18 cellular contexts compared by ENCODE assay signal in genomic region chr3:71708478-71709098, GRCh38. TPM values are rescaled to one million over a fixed set of nuclear protein-coding genes. Genes with fewer than 3 reads are reported as not detected.
A peak's percentile ranks its signal among the peaks of the same experiment; 100 is the strongest.
DNase-seq lines count a peak whose midpoint lies in the region; ATAC-seq lines count a peak whose summit lies in the region.
"Had no signal": no experiment of that assay in that cellular context is flagged by ENCODE, and none has a peak within 500 bp of the region (broad histone marks: within the 10 kb centered on the region; RNA-seq: fewer than 3 reads in every experiment).

No MANE protein-coding gene starts in this region.

- ATAC-seq in GM18519 (IDR thresholded peaks at IDR 0.05; ENCODE audit: low FRiP score, unreplicated experiment) (no peak), HG03521 (IDR thresholded peaks at IDR 0.05; ENCODE audit: unreplicated experiment) (no peak), HG03159 (IDR thresholded peaks at IDR 0.05; ENCODE audit: unreplicated experiment) (no peak), HG02588 (IDR thresholded peaks at IDR 0.05; ENCODE audit: unreplicated experiment) (no peak)
- ATAC-seq: WTC11 had no signal

- H3K4me3 ChIP-seq in CD4-positive, alpha-beta memory T cell (ENCODE audit: low read length in 2 of 2): no peak overlapping the region
- H3K4me3 ChIP-seq: MG63, suprapubic skin had no signal

- no peaks in the 10 kb centered on the region for H3K27me3 Mint-ChIP-seq in CD4-positive, alpha-beta memory T cell
- H3K27me3 Mint-ChIP-seq: activated CD4-positive, alpha-beta memory T cell treated with anti-CD3 and anti-CD28 coated beads, Interleukin-2, amount 10 ng/mL, durations not matched to agents 7 days and 5 days; naive B cell had no signal

- no peak overlapping the region for H3K4me3 Mint-ChIP-seq in CD4-positive, alpha-beta memory T cell
- H3K4me3 Mint-ChIP-seq: activated CD4-positive, alpha-beta memory T cell treated with anti-CD3 and anti-CD28 coated beads, Interleukin-2, amount 10 ng/mL, durations not matched to agents 7 days and 5 days; naive B cell; WTC11 had no signal

- H3K27me3 ChIP-seq in CD4-positive, alpha-beta memory T cell (ENCODE audit: insufficient read depth, low read length): no peaks in the 10 kb centered on the region
- H3K27me3 ChIP-seq in layer of hippocampus (ENCODE audit: control insufficient read depth, insufficient read depth, low read length): no peaks in the 10 kb centered on the region
- H3K27me3 ChIP-seq: MG63, suprapubic skin had no signal

- peaks cover 67 to 92% (median 74%) of the 10 kb centered on the region in 4 donors for H3K4me1 Mint-ChIP-seq in CD4-positive, alpha-beta memory T cell
- H3K4me1 Mint-ChIP-seq: naive B cell had no signal

- H3K9me3 ChIP-seq in CD4-positive, alpha-beta memory T cell (ENCODE audit: control insufficient read depth in 1 of 2, low read length in 2 of 2): no peaks in the 10 kb centered on the region
- H3K9me3 ChIP-seq: MG63, suprapubic skin had no signal

- H3K4me1 ChIP-seq in CD4-positive, alpha-beta memory T cell (ENCODE audit: insufficient read depth, low read length): peaks cover 87% of the 10 kb centered on the region

- peaks cover 33 to 69% of the 10 kb centered on the region in 2 donors for H3K36me3 Mint-ChIP-seq in CD4-positive, alpha-beta memory T cell
- H3K36me3 Mint-ChIP-seq: WTC11 had no signal

- intact Hi-C loops in CD4-positive, alpha-beta memory T cell (cut with micrococcal nuclease): no loop called here
- intact Hi-C loops in posterior cingulate gyrus (cut with DNase I): no loop called here

- H3K9me3 Mint-ChIP-seq in CD4-positive, alpha-beta memory T cell: no peaks in the 10 kb centered on the region
- H3K9me3 Mint-ChIP-seq: activated CD4-positive, alpha-beta memory T cell treated with anti-CD3 and anti-CD28 coated beads, Interleukin-2, amount 10 ng/mL, durations not matched to agents 7 days and 5 days; naive B cell; WTC11 had no signal

- POLR2A ChIA-PET in CD4-positive, alpha-beta memory T cell (lab: Charles Lee; ENCODE audit: partially characterized antibody): no interaction called here

- peak overlapping the region in 4 of 7 donors; percentile 30 to 72 (median 43) for H3K27ac Mint-ChIP-seq in CD4-positive, alpha-beta memory T cell
- H3K27ac Mint-ChIP-seq: activated CD4-positive, alpha-beta memory T cell treated with anti-CD3 and anti-CD28 coated beads, Interleukin-2, amount 10 ng/mL, durations not matched to agents 7 days and 5 days; naive B cell; WTC11 had no signal

- H3K27ac ChIP-seq in CD4-positive, alpha-beta memory T cell (ENCODE audit: low read depth, low read length): no peak overlapping the region
- H3K27ac ChIP-seq in layer of hippocampus (ENCODE audit: low read depth, low read length): peak overlapping the region; percentile 74
- H3K27ac ChIP-seq: suprapubic skin had no signal

- peaks cover 32% of the 10 kb centered on the region for H3K36me3 ChIP-seq in CD4-positive, alpha-beta memory T cell (ENCODE audit: insufficient read depth, low read length)
- H3K36me3 ChIP-seq: MG63 had no signal

- CTCF ChIA-PET in CD4-positive, alpha-beta memory T cell (lab: Charles Lee; ENCODE audit: partially characterized antibody): interaction anchor here (0.7 to 4.4 kb wide), 5 partner anchors 14 to 446 kb away, joined by 3 to 65 read pairs (median 4); no protein-coding TSS in a partner anchor

- no peak for DNase-seq in CD4-positive, alpha-beta memory T cell
- peak; percentile 52 for DNase-seq in amniotic epithelial cell (ENCODE audit: low read depth)
- DNase-seq in posterior cingulate gyrus: peak in 7 of 10 donors; percentile 19 to 91 (median 45)
- DNase-seq: activated CD4-positive, alpha-beta memory T cell treated with anti-CD3 and anti-CD28 coated beads, Interleukin-2, amount 10 ng/mL, durations not matched to agents 7 days and 5 days; MG63; naive B cell; NCI-H1930; SHP77; stimulated activated CD4-positive, alpha-beta T cell treated with anti-CD3 and anti-CD28 coated beads, Interleukin-2, amount 100 ng/mL, for 24 hours had no signal

RNA-seq across cellular contexts. Expression of gene EIF4E3, which starts 16.6 kb away (rescaled TPM):
- total RNA-seq in CD4-positive, alpha-beta memory T cell: 10 to 100 TPM; 51.5 to 58.7 TPM
- 10 to 100 TPM; 40.7 to 55.1 TPM for polyA plus RNA-seq in CD4-positive, alpha-beta memory T cell

RNA-seq across cellular contexts. Expression of gene GPR27, which starts 45.1 kb away (rescaled TPM):
- total RNA-seq in CD4-positive, alpha-beta memory T cell: under 1 TPM; 0.17 to 0.38 TPM
- polyA plus RNA-seq in CD4-positive, alpha-beta memory T cell: 1 to 10 TPM in 1 of 2 donors, under 1 TPM in 1; 0.79 to 1.4 TPM
- total RNA-seq: fibroblast of villous mesenchyme, pulmonary artery endothelial cell had no signal

Comparison
In these comparisons a context has a peak if more than half of its experiments do, and no peak if none do; other contexts are left out.
1. DNase-seq: peak in amniotic epithelial cell (single experiment) and posterior cingulate gyrus (7 of 10); none in CD4-positive, alpha-beta memory T cell (0 of 5).